ENCODE assay signal across 38 cellular contexts in genomic region chr22:22741843-22742242, GRCh38.
"Had no signal": no experiment of that assay in that cellular context is flagged by ENCODE, and none has a peak within 500 bp of the region (broad histone marks: within the 10 kb centered on the region; RNA-seq: fewer than 3 reads in every experiment).

No MANE protein-coding gene starts in this region.

- H3K27ac Mint-ChIP-seq: activated naive CD4-positive, alpha-beta T cell treated with anti-CD3 and anti-CD28 coated beads for 36 hours; activated naive CD4-positive, alpha-beta T cell treated with anti-CD3 and anti-CD28 coated beads, Interleukin-2, amount 10 ng/mL, durations not matched to agents 7 days and 5 days; activated naive CD4-positive, alpha-beta T cell treated with anti-CD3 and anti-CD28 coated beads, Interleukin-2, amount 50 U/mL, for 24 hours; activated naive CD4-positive, alpha-beta T cell treated with anti-CD3 and anti-CD28 coated beads, Interleukin-2, amount 50 U/mL, for 72 hours; activated naive CD8-positive, alpha-beta T cell treated with anti-CD3 and anti-CD28 coated beads, Interleukin-2, amount 10 ng/mL, durations not matched to agents 7 days and 5 days; activated naive CD8-positive, alpha-beta T cell treated with anti-CD3 and anti-CD28 coated beads, Interleukin-2, amount 50 U/mL, for 24 hours; activated T-cell treated with anti-CD3 and anti-CD28 coated beads, Interleukin-2, amount 50 U/mL, for 24 hours; activated T-cell treated with anti-CD3 and anti-CD28 coated beads, Interleukin-2, amount 50 U/mL, for 72 hours; activated T-helper 1 cell treated with anti-CD3 and anti-CD28 coated beads, Interleukin-12 subunit alpha, Interleukin-12 subunit beta, Interleukin-2, Interleukin-4 antibody, amounts not matched to agents 30 ng/mL and 10 ng/mL and 1 ng/mL, durations not matched to agents 14 hours and 24 hours and 36 hours; activated T-helper 17 cell treated with anti-CD3 and anti-CD28 coated beads, Interleukin-2, amount 50 U/mL, for 72 hours; activated T-helper 2 cell treated with anti-CD3 and anti-CD28 coated beads, Interferon-gamma antibody, Interleukin-2, Interleukin-4, amounts not matched to agents 10 μg/mL and 5 μg/mL and 100 μg/mL, durations not matched to agents 14 hours and 24 hours and 36 hours; brain had no signal

- ATAC-seq: activated naive CD4-positive, alpha-beta T cell treated with anti-CD3 and anti-CD28 coated beads, Interleukin-2, amount 50 U/mL, for 72 hours; activated naive CD8-positive, alpha-beta T cell treated with anti-CD3 and anti-CD28 coated beads, Interleukin-2, amount 50 U/mL, for 24 hours; activated T-cell treated with anti-CD3 and anti-CD28 coated beads, Interleukin-2, amount 50 U/mL, for 4 hours; activated T-cell treated with anti-CD3 and anti-CD28 coated beads, Interleukin-2, amount 50 U/mL, for 72 hours; activated T-helper 17 cell treated with anti-CD3 and anti-CD28 coated beads, Interleukin-2, amount 50 U/mL, for 72 hours; body of pancreas had no signal

- H3K4me3 Mint-ChIP-seq: activated naive CD4-positive, alpha-beta T cell treated with anti-CD3 and anti-CD28 coated beads for 36 hours; activated naive CD4-positive, alpha-beta T cell treated with anti-CD3 and anti-CD28 coated beads, Interleukin-2, amount 10 ng/mL, durations not matched to agents 7 days and 5 days; activated naive CD4-positive, alpha-beta T cell treated with anti-CD3 and anti-CD28 coated beads, Interleukin-2, amount 50 U/mL, for 24 hours; activated naive CD8-positive, alpha-beta T cell treated with anti-CD3 and anti-CD28 coated beads, Interleukin-2, amount 10 ng/mL, durations not matched to agents 7 days and 5 days; activated naive CD8-positive, alpha-beta T cell treated with anti-CD3 and anti-CD28 coated beads, Interleukin-2, amount 50 U/mL, for 24 hours; activated T-cell treated with anti-CD3 and anti-CD28 coated beads, Interleukin-2, amount 50 U/mL, for 24 hours; activated T-cell treated with anti-CD3 and anti-CD28 coated beads, Interleukin-2, amount 50 U/mL, for 4 hours; activated T-cell treated with anti-CD3 and anti-CD28 coated beads, Interleukin-2, amount 50 U/mL, for 72 hours; activated T-helper 1 cell treated with anti-CD3 and anti-CD28 coated beads, Interleukin-12 subunit alpha, Interleukin-12 subunit beta, Interleukin-2, Interleukin-4 antibody, amounts not matched to agents 30 ng/mL and 10 ng/mL and 1 ng/mL, durations not matched to agents 14 hours and 24 hours and 36 hours; activated T-helper 17 cell treated with anti-CD3 and anti-CD28 coated beads, Interleukin-2, amount 50 U/mL, for 72 hours; brain; central memory CD8-positive, alpha-beta T cell had no signal

- FAIRE-seq: astrocyte, bronchial epithelial cell had no signal

- H3K27ac ChIP-seq: adrenal gland, ascending aorta, body of pancreas, brain microvascular endothelial cell, breast epithelium, cardiac muscle cell had no signal

- H3K36me3 ChIP-seq: adrenal gland, ascending aorta, brain microvascular endothelial cell, breast epithelium, cardiac muscle cell had no signal

- H3K9me3 ChIP-seq: adrenal gland, ascending aorta, body of pancreas, breast epithelium had no signal

- H3K27me3 ChIP-seq: ascending aorta, body of pancreas, cardiac muscle cell had no signal

- DNase-seq: activated effector memory CD4-positive, alpha-beta T cell treated with anti-CD3 and anti-CD28 coated beads, Interleukin-2, amount 50 U/mL, for 16 hours; activated effector memory CD4-positive, alpha-beta T cell treated with Interleukin-2 at 50 U/mL for 16 hours; activated gamma-delta T cell; activated gamma-delta T cell treated with Interleukin-2 at 50 U/mL for 16 hours; activated naive CD4-positive, alpha-beta T cell; activated naive CD4-positive, alpha-beta T cell treated with anti-CD3 and anti-CD28 coated beads for 36 hours; activated naive CD4-positive, alpha-beta T cell treated with anti-CD3 and anti-CD28 coated beads, Interleukin-2, amount 10 ng/mL, durations not matched to agents 7 days and 5 days; activated naive CD4-positive, alpha-beta T cell treated with anti-CD3 and anti-CD28 coated beads, Interleukin-2, amount 50 U/mL, for 16 hours; activated naive CD4-positive, alpha-beta T cell treated with Interleukin-2 at 50 U/mL for 16 hours; activated naive CD8-positive, alpha-beta T cell treated with anti-CD3 and anti-CD28 coated beads, Interleukin-2, amount 10 ng/mL, durations not matched to agents 7 days and 5 days; activated naive CD8-positive, alpha-beta T cell treated with anti-CD3 and anti-CD28 coated beads, Interleukin-2, amount 50 U/mL, for 24 hours; activated T-cell treated with anti-CD3 and anti-CD28 coated beads, Interleukin-2, amount 50 U/mL, for 1 hour; activated T-cell treated with anti-CD3 and anti-CD28 coated beads, Interleukin-2, amount 50 U/mL, for 24 hours; activated T-cell treated with anti-CD3 and anti-CD28 coated beads, Interleukin-2, amount 50 U/mL, for 4 hours; activated T-cell treated with anti-CD3 and anti-CD28 coated beads, Interleukin-2, amount 50 U/mL, for 48 hours; activated T-cell treated with anti-CD3 and anti-CD28 coated beads, Interleukin-2, amount 50 U/mL, for 72 hours; adrenal gland; amniotic stem cell; amygdala; anterior cingulate cortex; aorta; body of pancreas; brain microvascular endothelial cell; caudate nucleus; central memory CD4-positive, alpha-beta T cell; cerebellar nuclear complex had no signal

- H3K4me3 ChIP-seq: adrenal gland, ascending aorta, body of pancreas, breast epithelium, cardiac muscle cell had no signal

- H3K36me3 Mint-ChIP-seq: activated naive CD4-positive, alpha-beta T cell treated with anti-CD3 and anti-CD28 coated beads, Interleukin-2, amount 10 ng/mL, durations not matched to agents 7 days and 5 days; activated naive CD4-positive, alpha-beta T cell treated with anti-CD3 and anti-CD28 coated beads, Interleukin-2, amount 50 U/mL, for 24 hours; activated naive CD4-positive, alpha-beta T cell treated with anti-CD3 and anti-CD28 coated beads, Interleukin-2, amount 50 U/mL, for 72 hours; activated naive CD8-positive, alpha-beta T cell treated with anti-CD3 and anti-CD28 coated beads, Interleukin-2, amount 10 ng/mL, durations not matched to agents 7 days and 5 days; brain had no signal

- H3K27me3 Mint-ChIP-seq: central memory CD8-positive, alpha-beta T cell had no signal

- H3K4me1 Mint-ChIP-seq: activated naive CD4-positive, alpha-beta T cell treated with anti-CD3 and anti-CD28 coated beads, Interleukin-2, amount 10 ng/mL, durations not matched to agents 7 days and 5 days; activated naive CD4-positive, alpha-beta T cell treated with anti-CD3 and anti-CD28 coated beads, Interleukin-2, amount 50 U/mL, for 24 hours; activated T-helper 17 cell treated with anti-CD3 and anti-CD28 coated beads, Interleukin-2, amount 50 U/mL, for 72 hours; brain had no signal

- H3K4me1 ChIP-seq: adrenal gland, ascending aorta, body of pancreas, breast epithelium had no signal

- H3K9me3 Mint-ChIP-seq: activated naive CD4-positive, alpha-beta T cell treated with anti-CD3 and anti-CD28 coated beads for 36 hours; activated naive CD4-positive, alpha-beta T cell treated with anti-CD3 and anti-CD28 coated beads, Interleukin-2, amount 10 ng/mL, durations not matched to agents 7 days and 5 days; activated naive CD4-positive, alpha-beta T cell treated with anti-CD3 and anti-CD28 coated beads, Interleukin-2, amount 50 U/mL, for 24 hours; activated naive CD4-positive, alpha-beta T cell treated with anti-CD3 and anti-CD28 coated beads, Interleukin-2, amount 50 U/mL, for 72 hours; activated naive CD8-positive, alpha-beta T cell treated with anti-CD3 and anti-CD28 coated beads, Interleukin-2, amount 10 ng/mL, durations not matched to agents 7 days and 5 days; activated naive CD8-positive, alpha-beta T cell treated with anti-CD3 and anti-CD28 coated beads, Interleukin-2, amount 50 U/mL, for 24 hours; activated T-cell treated with anti-CD3 and anti-CD28 coated beads, Interleukin-2, amount 50 U/mL, for 24 hours; activated T-cell treated with anti-CD3 and anti-CD28 coated beads, Interleukin-2, amount 50 U/mL, for 4 hours; activated T-cell treated with anti-CD3 and anti-CD28 coated beads, Interleukin-2, amount 50 U/mL, for 72 hours; activated T-helper 1 cell treated with anti-CD3 and anti-CD28 coated beads, Interleukin-12 subunit alpha, Interleukin-12 subunit beta, Interleukin-2, Interleukin-4 antibody, amounts not matched to agents 30 ng/mL and 10 ng/mL and 1 ng/mL, durations not matched to agents 14 hours and 24 hours and 36 hours; activated T-helper 17 cell treated with anti-CD3 and anti-CD28 coated beads, Interleukin-2, amount 50 U/mL, for 72 hours; activated T-helper 2 cell treated with anti-CD3 and anti-CD28 coated beads, Interferon-gamma antibody, Interleukin-2, Interleukin-4, amounts not matched to agents 10 μg/mL and 5 μg/mL and 100 μg/mL, durations not matched to agents 14 hours and 24 hours and 36 hours; central memory CD8-positive, alpha-beta T cell had no signal
